15 cellular contexts compared by ENCODE assay signal in genomic region chr14:23487216-23487615, GRCh38. TPM values are rescaled to one million over a fixed set of nuclear protein-coding genes. Genes with fewer than 3 reads are reported as not detected.
"Had no signal": no experiment of that assay in that cellular context is flagged by ENCODE, and none has a peak within 500 bp of the region (broad histone marks: within the 10 kb centered on the region; RNA-seq: fewer than 3 reads in every experiment).

No MANE protein-coding gene starts in this region.

- DNase-seq: activated naive CD4-positive, alpha-beta T cell treated with anti-CD3 and anti-CD28 coated beads, Interleukin-2, amount 10 ng/mL, durations not matched to agents 7 days and 5 days; central memory CD4-positive, alpha-beta T cell; dermis blood vessel endothelial cell; immature natural killer cell; left colon; mucosa of descending colon; naive thymus-derived CD8-positive, alpha-beta T cell; occipital lobe; psoas muscle; sigmoid colon; stimulated activated CD4-positive, alpha-beta T cell treated with anti-CD3 and anti-CD28 coated beads, Interleukin-2, amount 100 ng/mL, for 24 hours; stimulated activated naive CD4-positive, alpha-beta T cell treated with Interleukin-2 at 50 U/mL for 16 hours; testis had no signal

- ATAC-seq: left colon; mucosa of descending colon; naive thymus-derived CD8-positive, alpha-beta T cell; psoas muscle had no signal

RNA-seq across cellular contexts. Expression of gene MYH7, which starts 51.8 kb away (rescaled TPM):
- total RNA-seq: activated T-helper 2 cell treated with anti-CD3 and anti-CD28 coated beads, Interferon-gamma antibody, Interleukin-2, Interleukin-4, amounts not matched to agents 10 μg/mL and 5 μg/mL and 100 μg/mL, durations not matched to agents 14 hours and 24 hours and 36 hours; dermis blood vessel endothelial cell; left colon; naive thymus-derived CD8-positive, alpha-beta T cell; T-helper 2 cell treated with Interferon-gamma antibody and Interleukin-4, amounts not matched to agents 100 ng/mL and 5 ng/mL, for 36 hours had no signal
